Comparison of ENCODE assay signal across 9 cellular contexts in genomic region chr3:15796331-15796730, GRCh38. TPM values are rescaled to one million over a fixed set of nuclear protein-coding genes. Genes with fewer than 3 reads are reported as not detected.
A peak's percentile ranks its signal among the peaks of the same experiment; 100 is the strongest.
DNase-seq lines count a peak whose midpoint lies in the region; ATAC-seq lines count a peak whose summit lies in the region.
"Had no signal": no experiment of that assay in that cellular context is flagged by ENCODE, and none has a peak within 500 bp of the region (broad histone marks: within the 10 kb centered on the region; RNA-seq: fewer than 3 reads in every experiment).

No MANE protein-coding gene starts in this region.

- no peak for DNase-seq in activated CD4-positive, alpha-beta T cell treated with anti-CD3 and anti-CD28 coated beads, Interleukin-2, amount 10 ng/mL, durations not matched to agents 7 days and 5 days
- no peak for DNase-seq in activated CD4-positive, alpha-beta T cell treated with anti-CD3 and anti-CD28 coated beads, Interleukin-2, amount 50 U/mL, for 4 hours
- no peak for DNase-seq in activated T-helper 2 cell treated with anti-CD3 and anti-CD28 coated beads, Interferon-gamma antibody, Interleukin-2, Interleukin-4, amounts not matched to agents 10 μg/mL and 5 μg/mL and 100 μg/mL, durations not matched to agents 14 hours and 24 hours and 36 hours (ENCODE audit: low spot score)
- DNase-seq in inferior parietal cortex (ENCODE audit: extremely low spot score) (peak; percentile 58), AG20443 (ENCODE audit: low spot score) (no peak), GF-D8 (lab: John Stamatoyannopoulos, UW) (no peak)
- DNase-seq: DMS153 had no signal

- H3K4me1 Mint-ChIP-seq in activated CD4-positive, alpha-beta T cell treated with anti-CD3 and anti-CD28 coated beads, Interleukin-2, amount 10 ng/mL, durations not matched to agents 7 days and 5 days: peaks cover 73% of the 10 kb centered on the region
- peaks cover 73% of the 10 kb centered on the region for H3K4me1 Mint-ChIP-seq in activated T-helper 2 cell treated with anti-CD3 and anti-CD28 coated beads, Interferon-gamma antibody, Interleukin-2, Interleukin-4, amounts not matched to agents 10 μg/mL and 5 μg/mL and 100 μg/mL, durations not matched to agents 14 hours and 24 hours and 36 hours (ENCODE audit: low read depth)

- peak overlapping the region; percentile 88 for H3K27ac ChIP-seq in temporal lobe (ENCODE audit: low read depth, low read length)

- CTCF ChIA-PET in activated CD4-positive, alpha-beta T cell treated with anti-CD3 and anti-CD28 coated beads, Interleukin-2, amount 10 ng/mL, durations not matched to agents 7 days and 5 days (lab: Charles Lee): interaction anchor here (0.5 to 2.3 kb wide), 5 partner anchors 10 to 189 kb away, joined by 3 to 7 read pairs (median 4); no protein-coding TSS in a partner anchor

- peak overlapping the region; percentile 89 for H3K27ac Mint-ChIP-seq in activated CD4-positive, alpha-beta T cell treated with anti-CD3 and anti-CD28 coated beads, Interleukin-2, amount 10 ng/mL, durations not matched to agents 7 days and 5 days
- peak overlapping the region; percentile 92 for H3K27ac Mint-ChIP-seq in activated T-helper 2 cell treated with anti-CD3 and anti-CD28 coated beads, Interferon-gamma antibody, Interleukin-2, Interleukin-4, amounts not matched to agents 10 μg/mL and 5 μg/mL and 100 μg/mL, durations not matched to agents 14 hours and 24 hours and 36 hours

- no peaks in the 10 kb centered on the region for H3K27me3 Mint-ChIP-seq in activated CD4-positive, alpha-beta T cell treated with anti-CD3 and anti-CD28 coated beads, Interleukin-2, amount 10 ng/mL, durations not matched to agents 7 days and 5 days
- no peaks in the 10 kb centered on the region for H3K27me3 Mint-ChIP-seq in activated T-helper 2 cell treated with anti-CD3 and anti-CD28 coated beads, Interferon-gamma antibody, Interleukin-2, Interleukin-4, amounts not matched to agents 10 μg/mL and 5 μg/mL and 100 μg/mL, durations not matched to agents 14 hours and 24 hours and 36 hours (ENCODE audit: low read depth)

- POLR2A ChIA-PET in activated CD4-positive, alpha-beta T cell treated with anti-CD3 and anti-CD28 coated beads, Interleukin-2, amount 10 ng/mL, durations not matched to agents 7 days and 5 days (lab: Charles Lee): interaction anchor here (0.7 kb wide), 1 partner anchor 455 kb away, joined by 5 read pairs; no protein-coding TSS in a partner anchor

- peaks cover 4% of the 10 kb centered on the region for H3K9me3 Mint-ChIP-seq in activated CD4-positive, alpha-beta T cell treated with anti-CD3 and anti-CD28 coated beads, Interleukin-2, amount 10 ng/mL, durations not matched to agents 7 days and 5 days
- peaks cover 7% of the 10 kb centered on the region for H3K9me3 Mint-ChIP-seq in activated T-helper 2 cell treated with anti-CD3 and anti-CD28 coated beads, Interferon-gamma antibody, Interleukin-2, Interleukin-4, amounts not matched to agents 10 μg/mL and 5 μg/mL and 100 μg/mL, durations not matched to agents 14 hours and 24 hours and 36 hours

- H3K36me3 Mint-ChIP-seq in activated CD4-positive, alpha-beta T cell treated with anti-CD3 and anti-CD28 coated beads, Interleukin-2, amount 10 ng/mL, durations not matched to agents 7 days and 5 days (ENCODE audit: low read depth): peaks cover 25% of the 10 kb centered on the region
- peaks cover 32% of the 10 kb centered on the region for H3K36me3 Mint-ChIP-seq in activated T-helper 2 cell treated with anti-CD3 and anti-CD28 coated beads, Interferon-gamma antibody, Interleukin-2, Interleukin-4, amounts not matched to agents 10 μg/mL and 5 μg/mL and 100 μg/mL, durations not matched to agents 14 hours and 24 hours and 36 hours (ENCODE audit: low read depth)

- H3K4me3 Mint-ChIP-seq in activated CD4-positive, alpha-beta T cell treated with anti-CD3 and anti-CD28 coated beads, Interleukin-2, amount 10 ng/mL, durations not matched to agents 7 days and 5 days: peak overlapping the region; percentile 72
- H3K4me3 Mint-ChIP-seq in activated T-helper 2 cell treated with anti-CD3 and anti-CD28 coated beads, Interferon-gamma antibody, Interleukin-2, Interleukin-4, amounts not matched to agents 10 μg/mL and 5 μg/mL and 100 μg/mL, durations not matched to agents 14 hours and 24 hours and 36 hours (ENCODE audit: low read depth): peak overlapping the region; percentile 81

- ATAC-seq in HG02885 (IDR thresholded peaks at IDR 0.05; ENCODE audit: poor library complexity, unreplicated experiment): no peak

- intact Hi-C loops in activated T-helper 2 cell treated with anti-CD3 and anti-CD28 coated beads, Interferon-gamma antibody, Interleukin-2, Interleukin-4, amounts not matched to agents 10 μg/mL and 5 μg/mL and 100 μg/mL, durations not matched to agents 14 hours and 24 hours and 36 hours (cut with micrococcal nuclease): loop anchor here (1.0 to 5.0 kb wide), 4 partner anchors 16 to 516 kb away; no protein-coding TSS in a partner anchor

RNA-seq across cellular contexts. Expression of gene ANKRD28, which starts 1.4 kb away (rescaled TPM):
- total RNA-seq in activated CD4-positive, alpha-beta T cell treated with anti-CD3 and anti-CD28 coated beads, Interleukin-2, amount 10 ng/mL, durations not matched to agents 7 days and 5 days: 10 to 100 TPM; 33.9 to 39.0 TPM
- 44.2 and 45.5 TPM in 2 replicates for total RNA-seq in activated T-helper 2 cell treated with anti-CD3 and anti-CD28 coated beads, Interferon-gamma antibody, Interleukin-2, Interleukin-4, amounts not matched to agents 10 μg/mL and 5 μg/mL and 100 μg/mL, durations not matched to agents 14 hours and 24 hours and 36 hours
- total RNA-seq in temporal lobe: 70.1 TPM
